Comparison of ENCODE assay signal across 1 cellular context in the genomic region with DNA sequence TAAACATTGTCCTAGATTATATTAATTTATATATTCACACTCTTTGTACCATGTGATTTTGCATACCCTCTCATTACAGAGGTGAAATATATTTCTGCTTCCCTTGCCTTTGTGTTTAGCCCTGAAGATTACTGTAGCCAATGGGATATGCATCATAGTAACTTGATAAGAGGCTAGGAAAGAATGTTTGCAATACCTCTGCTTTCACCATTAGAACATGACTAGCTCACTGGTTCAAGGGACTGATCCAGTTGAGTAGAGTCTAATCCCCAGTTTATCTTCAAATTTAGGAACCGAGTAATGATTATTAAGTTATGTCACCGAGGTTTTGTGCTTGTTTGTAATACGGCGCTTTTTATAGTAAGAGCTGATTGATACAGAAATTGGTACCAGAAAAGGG.
TF ChIP-seq lines count a peak whose summit lies in the region.

No MANE protein-coding gene starts in this region.

TF ChIP-seq in SK-N-SH, 30 proteins besides CTCF, POLR2A, EP300 and RAD21 (continued from another document):
- TF ChIP-seq, protein P1, sequence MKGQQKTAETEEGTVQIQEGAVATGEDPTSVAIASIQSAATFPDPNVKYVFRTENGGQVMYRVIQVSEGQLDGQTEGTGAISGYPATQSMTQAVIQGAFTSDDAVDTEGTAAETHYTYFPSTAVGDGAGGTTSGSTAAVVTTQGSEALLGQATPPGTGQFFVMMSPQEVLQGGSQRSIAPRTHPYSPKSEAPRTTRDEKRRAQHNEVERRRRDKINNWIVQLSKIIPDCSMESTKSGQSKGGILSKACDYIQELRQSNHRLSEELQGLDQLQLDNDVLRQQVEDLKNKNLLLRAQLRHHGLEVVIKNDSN (IDR thresholded peaks at IDR 0.05; ENCODE audit: borderline replicate concordance, low read depth), result no peak
- TF ChIP-seq SIN3A (IDR thresholded peaks at IDR 0.05; ENCODE audit: borderline replicate concordance, low read depth, low read length) (no peak), JUND (IDR thresholded peaks at IDR 0.05) (no peak), POLR2AphosphoS5 (IDR thresholded peaks at IDR 0.05; ENCODE audit: low read depth, low read length) (no peak), GATA2 (CRISPR knock-in tag; IDR thresholded peaks at IDR 0.05) (no peak), RFX5 (IDR thresholded peaks at IDR 0.05; ENCODE audit: low read length) (no peak), TAF1 (IDR thresholded peaks at IDR 0.05; ENCODE audit: borderline replicate concordance, low read depth, low read length) (no peak), RXRA (IDR thresholded peaks at IDR 0.05; ENCODE audit: borderline replicate concordance, low read depth) (no peak), FOXM1 (IDR thresholded peaks at IDR 0.05; ENCODE audit: low read depth) (no peak), FOXJ3 (CRISPR knock-in tag; IDR thresholded peaks at IDR 0.05) (no peak), RCOR1 (IDR thresholded peaks at IDR 0.05; ENCODE audit: low read length) (no peak), NRF1 (IDR thresholded peaks at IDR 0.05; ENCODE audit: low read depth, low read length) (no peak), NFIC (IDR thresholded peaks at IDR 0.05; ENCODE audit: borderline replicate concordance) (no peak), EZH2phosphoT487 (IDR thresholded peaks at IDR 0.05; ENCODE audit: borderline replicate concordance, low read depth) (no peak)
- TF ChIP-seq, protein P2, sequence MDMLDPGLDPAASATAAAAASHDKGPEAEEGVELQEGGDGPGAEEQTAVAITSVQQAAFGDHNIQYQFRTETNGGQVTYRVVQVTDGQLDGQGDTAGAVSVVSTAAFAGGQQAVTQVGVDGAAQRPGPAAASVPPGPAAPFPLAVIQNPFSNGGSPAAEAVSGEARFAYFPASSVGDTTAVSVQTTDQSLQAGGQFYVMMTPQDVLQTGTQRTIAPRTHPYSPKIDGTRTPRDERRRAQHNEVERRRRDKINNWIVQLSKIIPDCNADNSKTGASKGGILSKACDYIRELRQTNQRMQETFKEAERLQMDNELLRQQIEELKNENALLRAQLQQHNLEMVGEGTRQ (IDR thresholded peaks at IDR 0.05; ENCODE audit: borderline replicate concordance, low read depth, low read length), result no peak
- TF ChIP-seq, protein P3, sequence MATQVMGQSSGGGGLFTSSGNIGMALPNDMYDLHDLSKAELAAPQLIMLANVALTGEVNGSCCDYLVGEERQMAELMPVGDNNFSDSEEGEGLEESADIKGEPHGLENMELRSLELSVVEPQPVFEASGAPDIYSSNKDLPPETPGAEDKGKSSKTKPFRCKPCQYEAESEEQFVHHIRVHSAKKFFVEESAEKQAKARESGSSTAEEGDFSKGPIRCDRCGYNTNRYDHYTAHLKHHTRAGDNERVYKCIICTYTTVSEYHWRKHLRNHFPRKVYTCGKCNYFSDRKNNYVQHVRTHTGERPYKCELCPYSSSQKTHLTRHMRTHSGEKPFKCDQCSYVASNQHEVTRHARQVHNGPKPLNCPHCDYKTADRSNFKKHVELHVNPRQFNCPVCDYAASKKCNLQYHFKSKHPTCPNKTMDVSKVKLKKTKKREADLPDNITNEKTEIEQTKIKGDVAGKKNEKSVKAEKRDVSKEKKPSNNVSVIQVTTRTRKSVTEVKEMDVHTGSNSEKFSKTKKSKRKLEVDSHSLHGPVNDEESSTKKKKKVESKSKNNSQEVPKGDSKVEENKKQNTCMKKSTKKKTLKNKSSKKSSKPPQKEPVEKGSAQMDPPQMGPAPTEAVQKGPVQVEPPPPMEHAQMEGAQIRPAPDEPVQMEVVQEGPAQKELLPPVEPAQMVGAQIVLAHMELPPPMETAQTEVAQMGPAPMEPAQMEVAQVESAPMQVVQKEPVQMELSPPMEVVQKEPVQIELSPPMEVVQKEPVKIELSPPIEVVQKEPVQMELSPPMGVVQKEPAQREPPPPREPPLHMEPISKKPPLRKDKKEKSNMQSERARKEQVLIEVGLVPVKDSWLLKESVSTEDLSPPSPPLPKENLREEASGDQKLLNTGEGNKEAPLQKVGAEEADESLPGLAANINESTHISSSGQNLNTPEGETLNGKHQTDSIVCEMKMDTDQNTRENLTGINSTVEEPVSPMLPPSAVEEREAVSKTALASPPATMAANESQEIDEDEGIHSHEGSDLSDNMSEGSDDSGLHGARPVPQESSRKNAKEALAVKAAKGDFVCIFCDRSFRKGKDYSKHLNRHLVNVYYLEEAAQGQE (IDR thresholded peaks at IDR 0.05; ENCODE audit: low read depth, low read length), result no peak
- TF ChIP-seq, protein P4, sequence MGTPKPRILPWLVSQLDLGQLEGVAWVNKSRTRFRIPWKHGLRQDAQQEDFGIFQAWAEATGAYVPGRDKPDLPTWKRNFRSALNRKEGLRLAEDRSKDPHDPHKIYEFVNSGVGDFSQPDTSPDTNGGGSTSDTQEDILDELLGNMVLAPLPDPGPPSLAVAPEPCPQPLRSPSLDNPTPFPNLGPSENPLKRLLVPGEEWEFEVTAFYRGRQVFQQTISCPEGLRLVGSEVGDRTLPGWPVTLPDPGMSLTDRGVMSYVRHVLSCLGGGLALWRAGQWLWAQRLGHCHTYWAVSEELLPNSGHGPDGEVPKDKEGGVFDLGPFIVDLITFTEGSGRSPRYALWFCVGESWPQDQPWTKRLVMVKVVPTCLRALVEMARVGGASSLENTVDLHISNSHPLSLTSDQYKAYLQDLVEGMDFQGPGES (IDR thresholded peaks at IDR 0.05; ENCODE audit: low read depth, low read length), result no peak
